In genomic region chr4:13143234-13143633, GRCh38 we compare ENCODE assay signal across 21 cellular contexts.
DNase-seq lines count a peak whose midpoint lies in the region; ATAC-seq and TF ChIP-seq lines count a peak whose summit lies in the region.
"Had no signal": no experiment of that assay in that cellular context is flagged by ENCODE, and none has a peak within 500 bp of the region (broad histone marks: within the 10 kb centered on the region; RNA-seq: fewer than 3 reads in every experiment).

No MANE protein-coding gene starts in this region.

- H3K27me3 Mint-ChIP-seq in nephron progenitor cell (ENCODE audit: low read depth, poor library complexity) = no peaks in the 10 kb centered on the region
- H3K27me3 Mint-ChIP-seq: CD4-positive, alpha-beta memory T cell had no signal

- no peak for ATAC-seq in GM21526 (IDR thresholded peaks at IDR 0.05; ENCODE audit: low FRiP score, unreplicated experiment)
- ATAC-seq: A549, HCT116 had no signal

- no peaks in the 10 kb centered on the region for H3K9me2 ChIP-seq in hepatocyte (replicated peaks; ENCODE audit: insufficient read depth)

- no peak overlapping the region for H3K27ac ChIP-seq in hepatocyte
- H3K27ac ChIP-seq: A549, BLaER1 had no signal

- peak overlapping the region; percentile 39 for H3K4me3 Mint-ChIP-seq in nephron progenitor cell
- H3K4me3 Mint-ChIP-seq: CD14-positive monocyte; CD4-positive, alpha-beta memory T cell; HFFc6 had no signal

- H2AFZ ChIP-seq in hepatocyte = no peak overlapping the region

- DNase-seq in NCI-H69 (lab: John Stamatoyannopoulos, UW) (peak; percentile 78), SK-N-DZ (ENCODE audit: low spot score) (peak; percentile 50), hepatocyte (ENCODE audit: low spot score) (peak; percentile 7), nephron progenitor cell (no peak), 8988T (no peak), COLO829 (ENCODE audit: low spot score) (no peak), NCI-H2171 treated with DMSO at 0.1 percent for 48 hours (lab: John Stamatoyannopoulos, UW) (no peak)
- DNase-seq: AML-193; Calu3; CD4-positive, alpha-beta memory T cell; DMS79 treated with DMSO at 0.1 percent for 48 hours; GF-D8; GOT3; H7; HFFc6; IMR-90 had no signal

- H3K36me3 Mint-ChIP-seq in nephron progenitor cell (ENCODE audit: low read depth) = no peaks in the 10 kb centered on the region
- H3K36me3 Mint-ChIP-seq: CD14-positive monocyte; CD4-positive, alpha-beta memory T cell had no signal

- peak overlapping the region; percentile 39 for H3K4me2 ChIP-seq in hepatocyte
- H3K4me2 ChIP-seq: A549, BLaER1 had no signal

- peaks cover 34% of the 10 kb centered on the region for H3K4me1 Mint-ChIP-seq in nephron progenitor cell
- H3K4me1 Mint-ChIP-seq: CD14-positive monocyte; CD4-positive, alpha-beta memory T cell had no signal

- H3K4me1 ChIP-seq in hepatocyte (ENCODE audit: insufficient read depth) = no peaks in the 10 kb centered on the region
- H3K4me1 ChIP-seq: A549, BLaER1 had no signal

- H3K9me3 Mint-ChIP-seq in nephron progenitor cell = no peaks in the 10 kb centered on the region

- no peaks in the 10 kb centered on the region for H4K20me1 ChIP-seq in hepatocyte (ENCODE audit: insufficient read depth, poor library complexity, severe bottlenecking)
- H4K20me1 ChIP-seq: BLaER1 had no signal

- no peaks in the 10 kb centered on the region for H3K27me3 ChIP-seq in hepatocyte
- H3K27me3 ChIP-seq: BLaER1 had no signal

- no peaks in the 10 kb centered on the region for H3K9me3 ChIP-seq in hepatocyte (ENCODE audit: low read depth)
- H3K9me3 ChIP-seq: A549, BLaER1 had no signal

- WGBS in hepatocyte (ENCODE audit: low lambda C conversion rate, missing lambda C conversion rate) = 51% methylated on average over 13 of the region's 13 CpGs

- no peak overlapping the region for H3K4me3 ChIP-seq in hepatocyte
- H3K4me3 ChIP-seq: A549, BLaER1 had no signal

- H3K79me2 ChIP-seq in hepatocyte = no peaks in the 10 kb centered on the region

- H3K27ac Mint-ChIP-seq in nephron progenitor cell = peak overlapping the region; percentile 53
- H3K27ac Mint-ChIP-seq: CD14-positive monocyte; CD4-positive, alpha-beta memory T cell; HFFc6 had no signal

- TF ChIP-seq CTCF in hepatocyte (IDR thresholded peaks at IDR 0.05; ENCODE audit: poor library complexity) (no peak), nephron progenitor cell (IDR thresholded peaks at IDR 0.05) (no peak)

- H3K36me3 ChIP-seq in hepatocyte (replicated peaks; ENCODE audit: insufficient read depth, low read depth) = no peaks in the 10 kb centered on the region
- H3K36me3 ChIP-seq: BLaER1 had no signal

Comparison
In these comparisons a context has a peak if more than half of its experiments do, and no peak if none do; other contexts are left out.
1. DNase-seq: peak in NCI-H69 (single experiment), SK-N-DZ (single experiment) and hepatocyte (single experiment); none in nephron progenitor cell (single experiment), 8988T (single experiment), COLO829 (single experiment) and NCI-H2171 treated with DMSO at 0.1 percent for 48 hours (single experiment).